In genomic region chr2:226800941-226801784, GRCh38 we compare ENCODE assay signal across 9 cellular contexts. TPM values are rescaled to one million over a fixed set of nuclear protein-coding genes. Genes with fewer than 3 reads are reported as not detected.
A peak's percentile ranks its signal among the peaks of the same experiment; 100 is the strongest.
DNase-seq lines count a peak whose midpoint lies in the region; ATAC-seq and TF ChIP-seq lines count a peak whose summit lies in the region.
"Had no signal": no experiment of that assay in that cellular context is flagged by ENCODE, and none has a peak within 500 bp of the region (broad histone marks: within the 10 kb centered on the region; RNA-seq: fewer than 3 reads in every experiment).

No MANE protein-coding gene starts in this region.

- ATAC-seq in GM21737 (IDR thresholded peaks at IDR 0.05; ENCODE audit: unreplicated experiment), result peak; percentile 76

- peak overlapping the region; percentile 92 for H3K4me3 ChIP-seq in DOHH2 (ENCODE audit: low read length)
- H3K4me3 ChIP-seq in MG63, result peak overlapping the region; percentile 20
- peak overlapping the region; percentile 57; the same call in 1 of the 2 replicates for H3K4me3 ChIP-seq in iPS DF 6.9 (ENCODE audit: low read length)
- H3K4me3 ChIP-seq in skeletal muscle satellite cell (ENCODE audit: low read length), result no peak overlapping the region

- H3K27ac ChIP-seq in DOHH2 (ENCODE audit: low read depth, low read length) (peak overlapping the region; percentile 77), iPS DF 6.9 (ENCODE audit: low read length) (no peak overlapping the region)
- H3K27ac ChIP-seq: neutrophil had no signal

- H3K79me2 ChIP-seq in DOHH2 (ENCODE audit: control insufficient read depth, low read length), result peaks cover 33% of the 10 kb centered on the region

- H3K9me3 ChIP-seq in DOHH2 (ENCODE audit: control insufficient read depth, insufficient read depth, low read length) (no peaks in the 10 kb centered on the region), MG63 (no peaks in the 10 kb centered on the region), iPS DF 6.9 (ENCODE audit: control insufficient read depth, insufficient read depth, low read length) (no peaks in the 10 kb centered on the region), skeletal muscle satellite cell (replicated peaks; ENCODE audit: low read length) (no peaks in the 10 kb centered on the region)
- H3K9me3 ChIP-seq: neutrophil had no signal

- H3K27me3 ChIP-seq in DOHH2 (ENCODE audit: control insufficient read depth, low read length) (peaks cover 2% of the 10 kb centered on the region; the same call in 1 of the 2 replicates), MG63 (no peaks in the 10 kb centered on the region), iPS DF 6.9 (ENCODE audit: control insufficient read depth, insufficient read depth, low read length) (no peaks in the 10 kb centered on the region), skeletal muscle satellite cell (ENCODE audit: control insufficient read depth, insufficient read depth, low read length) (no peaks in the 10 kb centered on the region)

- peaks cover 28% of the 10 kb centered on the region for H3K27me3 Mint-ChIP-seq in T-helper 1 cell treated with Interleukin-12 subunit alpha and Interleukin-12 subunit beta and Interleukin-4 antibody, amounts not matched to agents 30 μg/mL and 1 μg/mL, for 36 hours (ENCODE audit: low read depth)

- H3K9ac ChIP-seq in skeletal muscle satellite cell (ENCODE audit: low read depth, low read length), result peak overlapping the region; percentile 86

- peaks cover 26% of the 10 kb centered on the region for H3K4me1 Mint-ChIP-seq in T-helper 1 cell treated with Interleukin-12 subunit alpha and Interleukin-12 subunit beta and Interleukin-4 antibody, amounts not matched to agents 30 μg/mL and 1 μg/mL, for 36 hours (ENCODE audit: low read depth)

- no peaks in the 10 kb centered on the region for H3K9me3 Mint-ChIP-seq in T-helper 1 cell treated with Interleukin-12 subunit alpha and Interleukin-12 subunit beta and Interleukin-4 antibody, amounts not matched to agents 30 μg/mL and 1 μg/mL, for 36 hours

- peak overlapping the region; percentile 95 for H3K4me2 ChIP-seq in DOHH2 (ENCODE audit: low read length)
- peak overlapping the region; percentile 98 for H3K4me2 ChIP-seq in skeletal muscle satellite cell (ENCODE audit: low read length)

- TF ChIP-seq CTCF in DOHH2 (IDR thresholded peaks at IDR 0.05; ENCODE audit: low read depth, low read length, poor library complexity, severe bottlenecking), result no peak

- no peaks in the 10 kb centered on the region for H3K9me2 ChIP-seq in DOHH2 (replicated peaks; ENCODE audit: control insufficient read depth, low read length)

- peaks cover 26% of the 10 kb centered on the region for H3K36me3 ChIP-seq in DOHH2 (ENCODE audit: control insufficient read depth, low read length)
- H3K36me3 ChIP-seq in MG63, result peaks cover 20% of the 10 kb centered on the region
- H3K36me3 ChIP-seq in iPS DF 6.9 (ENCODE audit: control insufficient read depth, insufficient read depth, low read length), result peaks cover 8% of the 10 kb centered on the region
- H3K36me3 ChIP-seq in skeletal muscle satellite cell (ENCODE audit: insufficient read depth, low read length), result peaks cover 21% of the 10 kb centered on the region
- H3K36me3 ChIP-seq: neutrophil had no signal

- H3F3A ChIP-seq in DOHH2 (ENCODE audit: control insufficient read depth, insufficient read depth), result peaks cover 10% of the 10 kb centered on the region

- WGBS in iPS DF 6.9 (ENCODE audit: insufficient coverage, insufficient read length), result no CpG with 5 or more reads among the region's 33 CpGs

- peaks cover 2% of the 10 kb centered on the region for H3K36me3 Mint-ChIP-seq in T-helper 1 cell treated with Interleukin-12 subunit alpha and Interleukin-12 subunit beta and Interleukin-4 antibody, amounts not matched to agents 30 μg/mL and 1 μg/mL, for 36 hours (ENCODE audit: low read depth)

- peak overlapping the region; percentile 55 for H3K27ac Mint-ChIP-seq in T-helper 1 cell treated with Interleukin-12 subunit alpha and Interleukin-12 subunit beta and Interleukin-4 antibody, amounts not matched to agents 30 μg/mL and 1 μg/mL, for 36 hours

- H4K20me1 ChIP-seq in DOHH2 (ENCODE audit: control insufficient read depth, insufficient read depth, low read depth, low read length), result 0 out of 2 replicates have a peak, but pooled peaks cover 4% of the 10 kb centered on the region

- peaks cover 37% of the 10 kb centered on the region for H3K4me1 ChIP-seq in DOHH2 (ENCODE audit: control insufficient read depth, low read length)
- peaks cover 4% of the 10 kb centered on the region for H3K4me1 ChIP-seq in iPS DF 6.9 (ENCODE audit: control insufficient read depth, insufficient read depth, low read length)
- peaks cover 32% of the 10 kb centered on the region for H3K4me1 ChIP-seq in skeletal muscle satellite cell (ENCODE audit: control insufficient read depth, insufficient read depth, low read length)

- peak overlapping the region; percentile 69 for H3K4me3 Mint-ChIP-seq in T-helper 1 cell treated with Interleukin-12 subunit alpha and Interleukin-12 subunit beta and Interleukin-4 antibody, amounts not matched to agents 30 μg/mL and 1 μg/mL, for 36 hours

- peak; percentile 63 for DNase-seq in MG63
- peak; percentile 97 for DNase-seq in astrocyte of the hippocampus (ENCODE audit: low read depth, low spot score)
- DNase-seq in iPS DF 6.9 (ENCODE audit: low read depth, low spot score), result no peak
- DNase-seq in NCI-H226, result no peak

RNA-seq across cellular contexts. Expression of gene IRS1, which starts 1.5 kb away (rescaled TPM):
- total RNA-seq in MG63 (2014; rRNA removed; shearing (Covaris generic); ENCODE audit: low replicate concordance), result 5.1 and 5.6 TPM in 2 replicates
- 35.8 and 38.5 TPM in 2 replicates for total RNA-seq in skeletal muscle satellite cell (2012; rRNA removed)

RNA-seq across cellular contexts. Expression of gene RHBDD1, which starts 34.7 kb away (rescaled TPM):
- total RNA-seq in MG63 (2014; rRNA removed; shearing (Covaris generic); ENCODE audit: low replicate concordance), result 5.1 and 19.6 TPM in 2 replicates
- 18.3 and 19.2 TPM in 2 replicates for total RNA-seq in skeletal muscle satellite cell (2012; rRNA removed)

Comparison
In these comparisons a context has a peak if more than half of its experiments do, and no peak if none do; other contexts are left out.
1. DNase-seq: peak in MG63 (single experiment) and astrocyte of the hippocampus (single experiment); none in iPS DF 6.9 (single experiment) and NCI-H226 (single experiment).